ENCODE assay signal across 1 cellular context in the genomic region with DNA sequence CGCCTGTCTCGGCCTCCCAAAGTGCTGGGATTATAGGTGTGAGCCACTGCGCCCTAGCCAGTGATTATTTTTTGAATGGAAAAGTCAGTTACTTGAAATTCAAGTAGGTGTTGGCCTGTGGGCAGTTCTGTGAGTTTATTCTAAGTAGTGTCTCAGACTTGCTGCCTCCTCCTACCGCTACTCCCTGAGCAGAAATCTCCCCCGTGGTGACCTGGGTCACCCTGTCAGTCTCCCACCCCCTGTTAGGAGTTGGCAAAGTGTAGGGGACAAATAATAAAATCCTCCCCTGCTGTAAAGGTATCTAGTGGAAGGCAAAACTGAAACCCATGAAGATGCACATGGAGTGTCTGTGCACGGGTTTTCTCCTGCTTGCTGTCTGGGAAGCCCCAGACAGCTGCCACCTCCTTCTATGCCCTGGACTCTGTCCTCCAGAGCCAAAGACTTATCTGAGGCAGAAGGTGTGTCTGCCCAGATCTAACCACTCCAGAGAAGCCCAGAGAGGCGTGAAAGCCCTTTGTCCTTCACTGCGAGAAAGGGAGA.
TF ChIP-seq lines count a peak whose summit lies in the region.

No MANE protein-coding gene starts in this region.

TF ChIP-seq in GM12878, 131 proteins besides CTCF, POLR2A, EP300 and RAD21:
- TF ChIP-seq FOXM1 (IDR thresholded peaks at IDR 0.05; ENCODE audit: low read depth, low read length) (no peak), LARP7 (IDR thresholded peaks at IDR 0.05) (no peak), MYC (IDR thresholded peaks at IDR 0.05; ENCODE audit: insufficient read depth, insufficient read length, insufficient replicate concordance, low read length, severe bottlenecking) (no peak)
- TF ChIP-seq, protein P1, sequence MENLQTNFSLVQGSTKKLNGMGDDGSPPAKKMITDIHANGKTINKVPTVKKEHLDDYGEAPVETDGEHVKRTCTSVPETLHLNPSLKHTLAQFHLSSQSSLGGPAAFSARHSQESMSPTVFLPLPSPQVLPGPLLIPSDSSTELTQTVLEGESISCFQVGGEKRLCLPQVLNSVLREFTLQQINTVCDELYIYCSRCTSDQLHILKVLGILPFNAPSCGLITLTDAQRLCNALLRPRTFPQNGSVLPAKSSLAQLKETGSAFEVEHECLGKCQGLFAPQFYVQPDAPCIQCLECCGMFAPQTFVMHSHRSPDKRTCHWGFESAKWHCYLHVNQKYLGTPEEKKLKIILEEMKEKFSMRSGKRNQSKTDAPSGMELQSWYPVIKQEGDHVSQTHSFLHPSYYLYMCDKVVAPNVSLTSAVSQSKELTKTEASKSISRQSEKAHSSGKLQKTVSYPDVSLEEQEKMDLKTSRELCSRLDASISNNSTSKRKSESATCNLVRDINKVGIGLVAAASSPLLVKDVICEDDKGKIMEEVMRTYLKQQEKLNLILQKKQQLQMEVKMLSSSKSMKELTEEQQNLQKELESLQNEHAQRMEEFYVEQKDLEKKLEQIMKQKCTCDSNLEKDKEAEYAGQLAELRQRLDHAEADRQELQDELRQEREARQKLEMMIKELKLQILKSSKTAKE (IDR thresholded peaks at IDR 0.05; ENCODE audit: low read depth, poor library complexity, severe bottlenecking), result no peak
- TF ChIP-seq, protein P2, sequence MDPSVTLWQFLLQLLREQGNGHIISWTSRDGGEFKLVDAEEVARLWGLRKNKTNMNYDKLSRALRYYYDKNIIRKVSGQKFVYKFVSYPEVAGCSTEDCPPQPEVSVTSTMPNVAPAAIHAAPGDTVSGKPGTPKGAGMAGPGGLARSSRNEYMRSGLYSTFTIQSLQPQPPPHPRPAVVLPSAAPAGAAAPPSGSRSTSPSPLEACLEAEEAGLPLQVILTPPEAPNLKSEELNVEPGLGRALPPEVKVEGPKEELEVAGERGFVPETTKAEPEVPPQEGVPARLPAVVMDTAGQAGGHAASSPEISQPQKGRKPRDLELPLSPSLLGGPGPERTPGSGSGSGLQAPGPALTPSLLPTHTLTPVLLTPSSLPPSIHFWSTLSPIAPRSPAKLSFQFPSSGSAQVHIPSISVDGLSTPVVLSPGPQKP (IDR thresholded peaks at IDR 0.05; ENCODE audit: low read depth, low read length), result no peak
